ENCODE assay signal across 8 cellular contexts in genomic region chr11:57638005-57638760, GRCh38. TPM values are rescaled to one million over a fixed set of nuclear protein-coding genes. Genes with fewer than 3 reads are reported as not detected.
DNase-seq lines count a peak whose midpoint lies in the region; ATAC-seq and TF ChIP-seq lines count a peak whose summit lies in the region.

No MANE protein-coding gene starts in this region.

- H3K9me3 ChIP-seq in aorta (ENCODE audit: control insufficient read depth, low read length) = no peaks in the 10 kb centered on the region

- H3K4me1 ChIP-seq in aorta (ENCODE audit: control insufficient read depth in 1 of 2, insufficient read depth in 2 of 2, low read length in 2 of 2) = peaks cover 0 to 5% of the 10 kb centered on the region in 2 donors

- CTCF ChIA-PET in activated CD4-positive, alpha-beta memory T cell treated with anti-CD3 and anti-CD28 coated beads, Interleukin-2, amount 10 ng/mL, durations not matched to agents 7 days and 5 days (lab: Charles Lee) = interaction anchor here (0.5 to 9.2 kb wide), 5 partner anchors 33 to 1973 kb away, joined by 3 to 206 read pairs (median 4); partner anchors contain the start of gene UBE2L6

- H3K27me3 Mint-ChIP-seq in activated T-cell treated with anti-CD3 and anti-CD28 coated beads, Interleukin-2, amount 50 U/mL, for 24 hours = peaks cover 52% of the 10 kb centered on the region
- peaks cover 36% of the 10 kb centered on the region for H3K27me3 Mint-ChIP-seq in activated CD4-positive, alpha-beta memory T cell treated with anti-CD3 and anti-CD28 coated beads, Interleukin-2, amount 10 ng/mL, durations not matched to agents 7 days and 5 days
- peaks cover 33 to 47% (median 46%) of the 10 kb centered on the region in 3 donors for H3K27me3 Mint-ChIP-seq in naive B cell

- H3K36me3 ChIP-seq in aorta (ENCODE audit: control insufficient read depth in 1 of 2, insufficient read depth in 2 of 2, low read length in 1 of 2) = no peaks in the 10 kb centered on the region

- H3K4me3 Mint-ChIP-seq in activated T-cell treated with anti-CD3 and anti-CD28 coated beads, Interleukin-2, amount 50 U/mL, for 24 hours = peak overlapping the region; percentile 80
- H3K4me3 Mint-ChIP-seq in activated CD4-positive, alpha-beta memory T cell treated with anti-CD3 and anti-CD28 coated beads, Interleukin-2, amount 10 ng/mL, durations not matched to agents 7 days and 5 days = peak overlapping the region; percentile 80
- peak overlapping the region; percentile 87 to 95 (median 92) for H3K4me3 Mint-ChIP-seq in naive B cell

- TF ChIP-seq CTCF in fibroblast of villous mesenchyme (IDR thresholded peaks at IDR 0.05; ENCODE audit: insufficient read depth, low read depth, low read length) = no peak

- H3K4me3 ChIP-seq in fibroblast of villous mesenchyme (ENCODE audit: low read depth, low read length) = peak overlapping the region; percentile 99
- peak overlapping the region; percentile 98 to 99 for H3K4me3 ChIP-seq in aorta (ENCODE audit: low read length in 2 of 2)

- DNase-seq in activated T-cell treated with anti-CD3 and anti-CD28 coated beads, Interleukin-2, amount 50 U/mL, for 24 hours = peak; percentile 45
- DNase-seq in activated T-cell treated with anti-CD3 and anti-CD28 coated beads, Interleukin-2, amount 50 U/mL, for 1 hour = no peak
- DNase-seq in NCI-H1105 treated with DMSO at 0.1 percent for 48 hours (lab: John Stamatoyannopoulos, UW) = peak; percentile 89
- no peak for DNase-seq in activated CD4-positive, alpha-beta memory T cell treated with anti-CD3 and anti-CD28 coated beads, Interleukin-2, amount 10 ng/mL, durations not matched to agents 7 days and 5 days
- peak; percentile 84 for DNase-seq in fibroblast of villous mesenchyme (ENCODE audit: low read depth)
- DNase-seq in naive B cell = no peak
- DNase-seq in aorta = peak; percentile 79 to 91
- DNase-seq in NCI-H187 treated with DMSO at 0.1 percent for 48 hours (lab: John Stamatoyannopoulos, UW) = no peak

- no peaks in the 10 kb centered on the region for H3K36me3 Mint-ChIP-seq in activated T-cell treated with anti-CD3 and anti-CD28 coated beads, Interleukin-2, amount 50 U/mL, for 24 hours (ENCODE audit: low read depth)
- no peaks in the 10 kb centered on the region for H3K36me3 Mint-ChIP-seq in activated CD4-positive, alpha-beta memory T cell treated with anti-CD3 and anti-CD28 coated beads, Interleukin-2, amount 10 ng/mL, durations not matched to agents 7 days and 5 days (ENCODE audit: low read depth)
- no peaks in the 10 kb centered on the region for H3K36me3 Mint-ChIP-seq in naive B cell

- peaks cover 24% of the 10 kb centered on the region for H3K4me1 Mint-ChIP-seq in activated T-cell treated with anti-CD3 and anti-CD28 coated beads, Interleukin-2, amount 50 U/mL, for 24 hours (ENCODE audit: low read depth)
- peaks cover 14% of the 10 kb centered on the region for H3K4me1 Mint-ChIP-seq in activated CD4-positive, alpha-beta memory T cell treated with anti-CD3 and anti-CD28 coated beads, Interleukin-2, amount 10 ng/mL, durations not matched to agents 7 days and 5 days
- H3K4me1 Mint-ChIP-seq in naive B cell = peaks cover 15 to 25% (median 24%) of the 10 kb centered on the region in 3 donors

- H3K27me3 ChIP-seq in aorta (ENCODE audit: control insufficient read depth in 1 of 2, insufficient read depth in 2 of 2, low read length in 1 of 2) = no peaks in the 10 kb centered on the region

- peak overlapping the region; percentile 66 for H3K27ac Mint-ChIP-seq in activated T-cell treated with anti-CD3 and anti-CD28 coated beads, Interleukin-2, amount 50 U/mL, for 24 hours
- H3K27ac Mint-ChIP-seq in activated CD4-positive, alpha-beta memory T cell treated with anti-CD3 and anti-CD28 coated beads, Interleukin-2, amount 10 ng/mL, durations not matched to agents 7 days and 5 days = no peak overlapping the region
- peak overlapping the region in 4 of 6 donors; percentile 59 to 80 (median 70) for H3K27ac Mint-ChIP-seq in naive B cell

- ATAC-seq in naive B cell (ENCODE audit: low read depth in 2 of 2) (peak; percentile 54 to 56), aorta (ENCODE audit: low FRiP score) (peak; percentile 79)

- intact Hi-C loops in aorta (cut with DNase I) = loop anchor here in 1 of 2 donors (5.0 kb wide), 1 partner anchor 41 kb away; the partner anchor contains the start of gene SERPING1

- peak overlapping the region in 1 of 2 donors; percentile 42 for H3K27ac ChIP-seq in aorta (ENCODE audit: low read depth in 1 of 2, low read length in 2 of 2)

- POLR2A ChIA-PET in activated CD4-positive, alpha-beta memory T cell treated with anti-CD3 and anti-CD28 coated beads, Interleukin-2, amount 10 ng/mL, durations not matched to agents 7 days and 5 days (lab: Charles Lee) = interaction anchor here (1.1 to 1.7 kb wide), 2 partner anchors 34 to 70 kb away, joined by 4 to 5 read pairs; no protein-coding TSS in a partner anchor

- WGBS in aorta, 2 donors = 0 to 1% methylated on average over 45 to 46 of the region's 46 CpGs

- no peaks in the 10 kb centered on the region for H3K9me3 Mint-ChIP-seq in activated T-cell treated with anti-CD3 and anti-CD28 coated beads, Interleukin-2, amount 50 U/mL, for 24 hours
- no peaks in the 10 kb centered on the region for H3K9me3 Mint-ChIP-seq in activated CD4-positive, alpha-beta memory T cell treated with anti-CD3 and anti-CD28 coated beads, Interleukin-2, amount 10 ng/mL, durations not matched to agents 7 days and 5 days
- no peaks in the 10 kb centered on the region for H3K9me3 Mint-ChIP-seq in naive B cell

RNA-seq across cellular contexts. Expression of gene YPEL4, which starts 11.5 kb away (rescaled TPM):
- total RNA-seq in activated CD4-positive, alpha-beta memory T cell treated with anti-CD3 and anti-CD28 coated beads, Interleukin-2, amount 10 ng/mL, durations not matched to agents 7 days and 5 days = 1 to 10 TPM; 1.5 to 2.2 TPM
- total RNA-seq in fibroblast of villous mesenchyme = 0.43 and 0.64 TPM in 2 replicates
- not detected for polyA plus RNA-seq in naive B cell (ENCODE audit: low read depth in 6 of 6)
- total RNA-seq in aorta = 1 to 10 TPM in 1 of 2 donors, under 1 TPM in 1; 0.97 to 1.8 TPM
- polyA plus RNA-seq in aorta = 1 to 10 TPM; 3.0 to 6.2 TPM

RNA-seq across cellular contexts. Expression of gene CLP1, which starts 19.4 kb away (rescaled TPM):
- total RNA-seq in activated CD4-positive, alpha-beta memory T cell treated with anti-CD3 and anti-CD28 coated beads, Interleukin-2, amount 10 ng/mL, durations not matched to agents 7 days and 5 days = 10 to 100 TPM; 14.8 to 17.5 TPM
- total RNA-seq in fibroblast of villous mesenchyme (16.4 and 19.0 TPM in 2 replicates), aorta (10 to 100 TPM; 10.0 to 10.6 TPM)
- polyA plus RNA-seq in naive B cell (ENCODE audit: low read depth in 6 of 6) (10 to 100 TPM; 15.1 to 62.2 (median 19.0) TPM), aorta (10 to 100 TPM in 1 of 2 donors, 1 to 10 TPM in 1; 6.7 to 10.8 TPM)

RNA-seq across cellular contexts. Expression of gene ZDHHC5, which starts 29.7 kb away (rescaled TPM):
- total RNA-seq in activated CD4-positive, alpha-beta memory T cell treated with anti-CD3 and anti-CD28 coated beads, Interleukin-2, amount 10 ng/mL, durations not matched to agents 7 days and 5 days = 10 to 100 TPM; 77.6 to 86.6 TPM
- total RNA-seq in fibroblast of villous mesenchyme (39.0 and 59.6 TPM in 2 replicates), aorta (10 to 100 TPM; 47.9 to 51.0 TPM)
- polyA plus RNA-seq in naive B cell (ENCODE audit: low read depth in 6 of 6) (10 to 100 TPM in 5 of 6 donors, 1 to 10 TPM in 1; 6.1 to 39.2 (median 28.2) TPM), aorta (10 to 100 TPM; 11.3 to 17.6 TPM)

RNA-seq across cellular contexts. Expression of gene SERPING1, which starts 40.7 kb away (rescaled TPM):
- total RNA-seq in activated CD4-positive, alpha-beta memory T cell treated with anti-CD3 and anti-CD28 coated beads, Interleukin-2, amount 10 ng/mL, durations not matched to agents 7 days and 5 days = under 1 TPM; 0.55 to 0.93 TPM
- total RNA-seq in fibroblast of villous mesenchyme = 10.8 and 21.9 TPM in 2 replicates
- under 1 TPM in 1 of 6 donors, not detected in 5; 0.82 TPM for polyA plus RNA-seq in naive B cell (ENCODE audit: low read depth in 6 of 6)
- total RNA-seq in aorta = 1,000 to 10,000 TPM in 1 of 2 donors, 100 to 1,000 TPM in 1; 723 to 1,015 TPM
- 100 to 1,000 TPM; 473 to 867 TPM for polyA plus RNA-seq in aorta

Comparison
In these comparisons a context has a peak if more than half of its experiments do, and no peak if none do; other contexts are left out.
1. DNase-seq: peak in activated T-cell treated with anti-CD3 and anti-CD28 coated beads, Interleukin-2, amount 50 U/mL, for 24 hours (single experiment), NCI-H1105 treated with DMSO at 0.1 percent for 48 hours (single experiment), fibroblast of villous mesenchyme (single experiment) and aorta (2 of 2); none in activated T-cell treated with anti-CD3 and anti-CD28 coated beads, Interleukin-2, amount 50 U/mL, for 1 hour (single experiment), activated CD4-positive, alpha-beta memory T cell treated with anti-CD3 and anti-CD28 coated beads, Interleukin-2, amount 10 ng/mL, durations not matched to agents 7 days and 5 days (single experiment), naive B cell (single experiment) and NCI-H187 treated with DMSO at 0.1 percent for 48 hours (single experiment).
2. Peak in every context shown above with its lines, with median percentiles within 50 percentile points of each other: H3K4me3 Mint-ChIP-seq.